ENCODE assay signal across 17 cellular contexts in the genomic region with DNA sequence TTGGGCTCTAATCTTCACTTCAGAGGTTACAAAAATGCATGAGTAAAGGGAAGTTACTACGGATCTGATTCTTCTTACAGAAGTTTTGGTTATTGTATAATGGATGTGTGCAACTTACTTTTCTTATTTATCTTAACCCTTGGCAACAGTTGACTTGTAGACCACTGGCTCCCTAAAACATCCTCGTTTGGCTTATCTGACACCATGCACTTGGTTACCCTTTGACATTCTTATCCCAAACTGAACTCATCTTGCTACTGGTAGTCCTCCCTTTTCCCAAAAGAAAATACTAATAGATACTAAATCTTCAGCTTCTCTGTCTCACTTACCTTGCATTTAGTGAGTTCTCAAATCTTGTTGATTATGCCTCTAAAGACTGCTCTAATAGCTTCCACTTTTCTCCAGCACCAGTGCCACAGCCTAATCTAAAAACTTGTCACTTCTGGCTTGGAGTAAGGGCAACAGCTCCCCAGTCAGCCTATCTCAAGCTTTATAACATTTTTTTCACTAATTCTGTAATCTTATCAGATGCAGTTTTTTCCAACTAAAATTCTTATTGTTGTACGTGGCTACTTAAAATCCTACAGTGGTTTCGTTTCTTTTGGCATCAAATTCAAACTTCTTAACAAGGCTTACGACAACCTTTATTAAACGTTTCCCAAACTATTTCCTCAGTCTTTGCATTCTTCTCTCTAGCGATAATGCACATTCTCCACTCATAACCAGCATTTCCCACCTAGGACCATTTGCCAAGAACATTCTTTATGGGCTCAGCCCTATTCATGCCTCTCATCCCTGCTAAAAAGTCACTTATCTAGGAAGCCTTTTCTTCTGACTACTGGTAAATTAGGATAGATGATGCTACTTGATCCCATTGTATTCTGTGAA.
DNase-seq lines count a peak whose midpoint lies in the region; ATAC-seq and TF ChIP-seq lines count a peak whose summit lies in the region.
"Had no signal": no experiment of that assay in that cellular context is flagged by ENCODE, and none has a peak within 500 bp of the region (broad histone marks: within the 10 kb centered on the region; RNA-seq: fewer than 3 reads in every experiment).

No MANE protein-coding gene starts in this region.

- no peak for TF ChIP-seq CTCF in coronary artery (IDR thresholded peaks at IDR 0.05)
- TF ChIP-seq CTCF in omental fat pad (IDR thresholded peaks at IDR 0.05) = no peak

- no peaks in the 10 kb centered on the region for H3K79me2 ChIP-seq in ACC112 (ENCODE audit: control insufficient read depth, insufficient read depth, low read length, unreplicated experiment)

- ATAC-seq in omental fat pad (ENCODE audit: low FRiP score) (peak; percentile 64), GM18868 (IDR thresholded peaks at IDR 0.05; ENCODE audit: unreplicated experiment) (no peak), left colon (no peak), HG03432 (IDR thresholded peaks at IDR 0.05; ENCODE audit: unreplicated experiment) (no peak)
- ATAC-seq: activated CD4-positive, alpha-beta T cell treated with anti-CD3 and anti-CD28 coated beads for 36 hours; CD8-positive, alpha-beta T cell had no signal

- H3K36me3 ChIP-seq in ACC112 (ENCODE audit: insufficient read depth, low read length) = no peaks in the 10 kb centered on the region; the same call in 1 of the 2 replicates
- H3K36me3 ChIP-seq: SJCRH30 had no signal

- peaks cover 56% of the 10 kb centered on the region for H3K4me1 ChIP-seq in ACC112 (ENCODE audit: control insufficient read depth, insufficient read depth, low read length, unreplicated experiment)

- H3K27ac ChIP-seq in ACC112 (ENCODE audit: low read depth, low read length) (peak overlapping the region; percentile 42), coronary artery (peak overlapping the region; percentile 31 to 65)
- H3K27ac ChIP-seq: SJCRH30 had no signal

- intact Hi-C loops in left colon (cut with DNase I, micrococcal nuclease) = no loop called here

- peak; percentile 96 for DNase-seq in NCI-H226
- DNase-seq in coronary artery (ENCODE audit: low spot score) = no peak
- DNase-seq in omental fat pad (ENCODE audit: low spot score) = no peak
- DNase-seq in left colon = no peak
- no peak for DNase-seq in HUDEP-2 (lab: John Stamatoyannopoulos, UW; ENCODE audit: unreplicated experiment in 76 of 76)
- DNase-seq: activated CD4-positive, alpha-beta T cell treated with anti-CD3 and anti-CD28 coated beads for 36 hours; amniotic stem cell; CD8-positive, alpha-beta T cell; cortex of kidney; NCI-H187 treated with DMSO at 0.1 percent for 48 hours; NCI-H524; nephron progenitor cell; SJCRH30; stimulated activated naive CD4-positive, alpha-beta T cell treated with Interleukin-2 at 50 U/mL for 16 hours had no signal

- H3K4me3 ChIP-seq in ACC112 (ENCODE audit: low read depth, low read length) = peak overlapping the region; percentile 56
- peak overlapping the region; percentile 46 for H3K4me3 ChIP-seq in coronary artery
- H3K4me3 ChIP-seq: SJCRH30 had no signal

- peak overlapping the region; percentile 32 for H2AFZ ChIP-seq in ACC112 (ENCODE audit: low read length, unreplicated experiment)

- H3K27me3 ChIP-seq in ACC112 (ENCODE audit: insufficient read depth, low read length) = no peaks in the 10 kb centered on the region
- H3K27me3 ChIP-seq: SJCRH30 had no signal
